21 cellular contexts compared by ENCODE assay signal in the genomic region with DNA sequence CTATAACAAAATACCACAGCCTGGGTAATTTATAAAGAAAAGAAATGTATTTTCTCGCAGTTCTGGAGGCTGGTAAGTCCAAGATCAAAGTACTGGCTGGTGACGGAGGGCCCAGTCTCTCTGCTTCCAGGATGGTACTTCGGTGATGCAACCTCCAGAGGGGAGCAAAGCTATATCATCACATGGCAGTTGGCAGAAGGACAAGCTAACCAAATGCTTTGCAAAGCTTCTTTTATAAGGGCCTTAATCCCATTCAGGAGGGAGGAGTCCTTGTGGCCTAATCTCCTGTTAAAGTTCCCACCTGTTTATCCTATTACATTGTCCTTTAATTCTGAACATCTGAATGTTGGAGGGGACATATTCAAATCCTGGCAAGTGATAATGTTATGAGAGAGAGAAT.
"Had no signal": no experiment of that assay in that cellular context is flagged by ENCODE, and none has a peak within 500 bp of the region (broad histone marks: within the 10 kb centered on the region; RNA-seq: fewer than 3 reads in every experiment).

No MANE protein-coding gene starts in this region.

- DNase-seq: activated CD4-positive, alpha-beta T cell treated with anti-CD3 and anti-CD28 coated beads, Interleukin-2, amount 50 U/mL, for 1 hour; activated CD8-positive, alpha-beta memory T cell treated with anti-CD3 and anti-CD28 coated beads for 24 hours; aorta; dermis blood vessel endothelial cell; effector memory CD8-positive, alpha-beta T cell; heart left ventricle; immature natural killer cell; occipital lobe; right lobe of liver; stimulated activated CD4-positive, alpha-beta T cell treated with anti-CD3 and anti-CD28 coated beads, Interleukin-4, amount 100 ng/mL, for 4 hours; stimulated activated CD8-positive, alpha-beta memory T cell treated with anti-CD3 and anti-CD28 coated beads, Interleukin-4, amount 100 ng/mL, for 48 hours; stimulated activated naive CD4-positive, alpha-beta T cell treated with Interleukin-2 at 50 U/mL for 16 hours; T-helper 2 cell; trophoblast cell had no signal

- ATAC-seq: effector memory CD8-positive, alpha-beta T cell; heart left ventricle; right lobe of liver had no signal

- H3K4me3 ChIP-seq: breast epithelium, heart left ventricle, prostate gland, right lobe of liver, smooth muscle cell had no signal

- H3K4me1 ChIP-seq: breast epithelium, heart left ventricle, prostate gland, right lobe of liver had no signal

- H3K9me3 ChIP-seq: breast epithelium, heart left ventricle, prostate gland, right lobe of liver had no signal

- H3K27ac Mint-ChIP-seq: activated T-helper 1 cell treated with anti-CD3 and anti-CD28 coated beads, Interleukin-12 subunit alpha, Interleukin-12 subunit beta, Interleukin-2, Interleukin-4 antibody, amounts not matched to agents 30 ng/mL and 10 ng/mL and 1 ng/mL, durations not matched to agents 14 hours and 24 hours and 36 hours; effector memory CD8-positive, alpha-beta T cell; immature natural killer cell; nephron had no signal

- H3K4me2 ChIP-seq: smooth muscle cell had no signal

- H3K4me1 Mint-ChIP-seq: immature natural killer cell, nephron had no signal

- H3K9me3 Mint-ChIP-seq: activated T-helper 1 cell treated with anti-CD3 and anti-CD28 coated beads, Interleukin-12 subunit alpha, Interleukin-12 subunit beta, Interleukin-2, Interleukin-4 antibody, amounts not matched to agents 30 ng/mL and 10 ng/mL and 1 ng/mL, durations not matched to agents 14 hours and 24 hours and 36 hours; effector memory CD8-positive, alpha-beta T cell; immature natural killer cell; nephron had no signal

- H3K4me3 Mint-ChIP-seq: activated T-helper 1 cell treated with anti-CD3 and anti-CD28 coated beads, Interleukin-12 subunit alpha, Interleukin-12 subunit beta, Interleukin-2, Interleukin-4 antibody, amounts not matched to agents 30 ng/mL and 10 ng/mL and 1 ng/mL, durations not matched to agents 14 hours and 24 hours and 36 hours; effector memory CD8-positive, alpha-beta T cell; immature natural killer cell; nephron had no signal

- FAIRE-seq: frontal cortex had no signal

- H3K36me3 Mint-ChIP-seq: immature natural killer cell had no signal

- H3K27ac ChIP-seq: breast epithelium, epithelial cell of prostate, heart left ventricle, prostate gland, right lobe of liver had no signal

- H3K36me3 ChIP-seq: breast epithelium, heart left ventricle, prostate gland, right lobe of liver had no signal

- H3K27me3 Mint-ChIP-seq: effector memory CD8-positive, alpha-beta T cell had no signal
